16 cellular contexts compared by ENCODE assay signal in genomic region chr22:39600491-39601179, GRCh38.
"Had no signal": no experiment of that assay in that cellular context is flagged by ENCODE, and none has a peak within 500 bp of the region (broad histone marks: within the 10 kb centered on the region; RNA-seq: fewer than 3 reads in every experiment).

No MANE protein-coding gene starts in this region.

- H3K36me3 ChIP-seq: adrenal gland, gastroesophageal sphincter, neutrophil, tibial nerve, uterus had no signal

- H3K4me3 Mint-ChIP-seq: T-helper 2 cell treated with Interferon-gamma antibody and Interleukin-4, amounts not matched to agents 5 μg/mL and 100 μg/mL, for 36 hours had no signal

- ATAC-seq: gastroesophageal sphincter had no signal

- H3K9me3 ChIP-seq: neutrophil had no signal

- H3K4me1 ChIP-seq: gastroesophageal sphincter, tibial nerve, uterus had no signal

- H3K27ac Mint-ChIP-seq: activated T-helper 2 cell treated with anti-CD3 and anti-CD28 coated beads, Interferon-gamma antibody, Interleukin-2, Interleukin-4, amounts not matched to agents 10 μg/mL and 5 μg/mL and 100 μg/mL, durations not matched to agents 14 hours and 24 hours and 36 hours; T-helper 2 cell treated with Interferon-gamma antibody and Interleukin-4, amounts not matched to agents 5 μg/mL and 100 μg/mL, for 36 hours had no signal

- H3K27ac ChIP-seq: adrenal gland, gastroesophageal sphincter, neutrophil, tibial nerve, uterus had no signal

- H3K9me3 Mint-ChIP-seq: activated naive CD4-positive, alpha-beta T cell treated with anti-CD3 and anti-CD28 coated beads, Interleukin-2, amount 50 U/mL, for 24 hours had no signal

- DNase-seq: activated CD4-positive, alpha-beta T cell treated with anti-CD3 and anti-CD28 coated beads, Interleukin-2, amount 50 U/mL, for 1 hour; adrenal gland; erythroblast; islet precursor cell; retina; stimulated activated CD4-positive, alpha-beta T cell treated with anti-CD3 and anti-CD28 coated beads, Interleukin-2, amount 100 ng/mL, for 48 hours; stimulated activated naive CD4-positive, alpha-beta T cell treated with Interleukin-2 at 50 U/mL for 16 hours; substantia nigra; uterus had no signal

- H3K4me3 ChIP-seq: adrenal gland, gastroesophageal sphincter, lung, tibial nerve, uterus had no signal

- H3K27me3 Mint-ChIP-seq: activated naive CD4-positive, alpha-beta T cell treated with anti-CD3 and anti-CD28 coated beads, Interleukin-2, amount 50 U/mL, for 24 hours had no signal
